ENCODE assay signal across 31 cellular contexts in the genomic region with DNA sequence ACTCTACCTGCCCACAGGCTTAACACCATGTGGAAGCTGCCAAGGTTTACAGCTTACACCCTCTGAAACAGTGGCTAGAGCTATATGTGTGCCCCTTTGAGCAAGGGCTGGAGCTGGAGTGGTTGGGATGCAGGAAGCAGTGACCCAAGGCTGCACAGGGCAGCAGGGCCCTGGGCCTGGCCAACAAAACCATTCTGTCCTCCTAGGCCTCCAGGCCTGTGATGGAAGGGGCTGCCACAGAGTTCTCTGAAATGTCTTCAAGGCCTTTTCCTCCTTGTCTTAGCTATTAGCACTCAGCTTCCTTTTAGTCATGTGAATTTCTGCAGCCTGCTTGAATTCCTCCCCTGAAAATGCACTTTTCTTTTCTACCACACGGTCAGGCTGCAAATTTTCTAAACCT.
"Had no signal": no experiment of that assay in that cellular context is flagged by ENCODE, and none has a peak within 500 bp of the region (broad histone marks: within the 10 kb centered on the region; RNA-seq: fewer than 3 reads in every experiment).

No MANE protein-coding gene starts in this region.

- H3K4me1 ChIP-seq: adrenal gland, body of pancreas, breast epithelium had no signal

- H3K27ac ChIP-seq: adrenal gland, body of pancreas, brain microvascular endothelial cell, breast epithelium, VCaP had no signal

- DNase-seq: activated B cell treated with CpG ODN at 0.5 μM for 24 hours; activated CD4-positive, alpha-beta memory T cell treated with anti-CD3 and anti-CD28 coated beads for 36 hours; activated CD4-positive, alpha-beta T cell treated with anti-CD3 and anti-CD28 coated beads for 4 hours; activated CD4-positive, alpha-beta T cell treated with anti-CD3 and anti-CD28 coated beads, Interleukin-2, amount 10 ng/mL, durations not matched to agents 24 days and 14 days; activated CD4-positive, alpha-beta T cell treated with anti-CD3 and anti-CD28 coated beads, Interleukin-2, amount 50 U/mL, for 1 hour; activated CD4-positive, alpha-beta T cell treated with anti-CD3 and anti-CD28 coated beads, Interleukin-2, amount 50 U/mL, for 4 hours; activated CD4-positive, CD25-positive, alpha-beta regulatory T cell treated with anti-CD3 and anti-CD28 coated beads, Interleukin-2, amount 50 U/mL, for 72 hours; activated CD8-positive, alpha-beta memory T cell treated with anti-CD3 and anti-CD28 coated beads, Interleukin-2, amount 50 U/mL, for 4 hours; activated CD8-positive, alpha-beta T cell treated with anti-CD3 and anti-CD28 coated beads for 36 hours; activated effector memory CD4-positive, alpha-beta T cell treated with anti-CD3 and anti-CD28 coated beads, Interleukin-2, amount 50 U/mL, for 16 hours; activated gamma-delta T cell treated with Interleukin-2 at 50 U/mL for 16 hours; activated naive CD4-positive, alpha-beta T cell; activated naive CD4-positive, alpha-beta T cell treated with anti-CD3 and anti-CD28 coated beads for 36 hours; activated naive CD4-positive, alpha-beta T cell treated with anti-CD3 and anti-CD28 coated beads, Interleukin-2, amount 50 U/mL, for 16 hours; activated naive CD8-positive, alpha-beta T cell treated with anti-CD3 and anti-CD28 coated beads for 36 hours; activated T-cell treated with anti-CD3 and anti-CD28 coated beads for 4 hours; activated T-cell treated with anti-CD3 and anti-CD28 coated beads, Interleukin-2, amount 50 U/mL, for 1 hour; activated T-cell treated with anti-CD3 and anti-CD28 coated beads, Interleukin-2, amount 50 U/mL, for 4 hours; activated T-cell treated with anti-CD3 and anti-CD28 coated beads, Interleukin-2, amount 50 U/mL, for 72 hours; adrenal gland; amniotic stem cell; aorta; body of pancreas; brain microvascular endothelial cell; cerebellar nuclear complex; T-helper 2 cell; T-helper 9 cell had no signal

- H3K27me3 ChIP-seq: adrenal gland, body of pancreas, brain microvascular endothelial cell had no signal

- H3K9me3 ChIP-seq: adrenal gland, body of pancreas had no signal

- ATAC-seq: activated CD8-positive, alpha-beta T cell treated with anti-CD3 and anti-CD28 coated beads for 36 hours; activated naive CD4-positive, alpha-beta T cell treated with anti-CD3 and anti-CD28 coated beads, Interleukin-2, amount 50 U/mL, for 72 hours; activated T-cell treated with anti-CD3 and anti-CD28 coated beads, Interleukin-2, amount 50 U/mL, for 4 hours; activated T-cell treated with anti-CD3 and anti-CD28 coated beads, Interleukin-2, amount 50 U/mL, for 72 hours; activated T-helper 17 cell treated with anti-CD3 and anti-CD28 coated beads, Interleukin-2, amount 50 U/mL, for 72 hours; body of pancreas had no signal

- H3K4me3 ChIP-seq: adrenal gland, body of pancreas, breast epithelium had no signal

- H3K36me3 ChIP-seq: adrenal gland, brain microvascular endothelial cell, breast epithelium had no signal
